ENCODE assay signal across 21 cellular contexts in genomic region chr5:179300834-179301233, GRCh38. TPM values are rescaled to one million over a fixed set of nuclear protein-coding genes. Genes with fewer than 3 reads are reported as not detected.
DNase-seq lines count a peak whose midpoint lies in the region; ATAC-seq and TF ChIP-seq lines count a peak whose summit lies in the region.
"Had no signal": no experiment of that assay in that cellular context is flagged by ENCODE, and none has a peak within 500 bp of the region (broad histone marks: within the 10 kb centered on the region; RNA-seq: fewer than 3 reads in every experiment).

No MANE protein-coding gene starts in this region.

- intact Hi-C loops in natural killer cell (cut with micrococcal nuclease) (no loop called here), left ventricle myocardium superior (cut with micrococcal nuclease) (no loop called here), posterior vena cava (cut with DNase I) (no loop called here), breast epithelium (cut with DNase I; ENCODE audit: low total_unique reads) (no loop called here)

- ATAC-seq in natural killer cell treated with Interleukin-12 subunit alpha and Interleukin-12 subunit beta and Interleukin-15 and Interleukin-18, amount 100 ng/mL, for 72 hours = no peak
- ATAC-seq in natural killer cell (no peak), left ventricle myocardium superior (peak; percentile 92)

- CTCF ChIA-PET in RWPE1 (lab: Yijun Ruan, JAX) = no interaction called here

- no peaks in the 10 kb centered on the region for H3K36me3 ChIP-seq in breast epithelium

- peaks cover 4% of the 10 kb centered on the region for H3K9me3 Mint-ChIP-seq in natural killer cell treated with Interleukin-12 subunit alpha and Interleukin-12 subunit beta and Interleukin-15 and Interleukin-18, amount 100 ng/mL, for 72 hours
- H3K9me3 Mint-ChIP-seq in natural killer cell = peaks cover 2 to 6% of the 10 kb centered on the region in 2 donors

- peaks cover 9 to 18% of the 10 kb centered on the region in 2 donors for H3K9me3 ChIP-seq in breast epithelium

- no peaks in the 10 kb centered on the region for H3K4me1 Mint-ChIP-seq in natural killer cell treated with Interleukin-12 subunit alpha and Interleukin-12 subunit beta and Interleukin-15 and Interleukin-18, amount 100 ng/mL, for 72 hours (ENCODE audit: low read depth in 2 of 2)
- no peaks in the 10 kb centered on the region for H3K4me1 Mint-ChIP-seq in natural killer cell
- H3K4me1 Mint-ChIP-seq: activated naive CD8-positive, alpha-beta T cell treated with anti-CD3 and anti-CD28 coated beads, Interleukin-2, amount 10 ng/mL, durations not matched to agents 7 days and 5 days had no signal

- POLR2A ChIA-PET in RWPE1 (lab: Yijun Ruan, JAX; ENCODE audit: low non-redundant PET) = no interaction called here

- TF ChIP-seq CTCF in natural killer cell (IDR thresholded peaks at IDR 0.05) (no peak), breast epithelium (IDR thresholded peaks at IDR 0.05) (no peak), RWPE1 (conservative IDR thresholded peaks at IDR 0.05; ENCODE audit: low read depth) (no peak)

- peaks cover 0 to 4% of the 10 kb centered on the region in 2 donors for H3K27me3 Mint-ChIP-seq in natural killer cell treated with Interleukin-12 subunit alpha and Interleukin-12 subunit beta and Interleukin-15 and Interleukin-18, amount 100 ng/mL, for 72 hours
- peaks cover 0 to 4% of the 10 kb centered on the region in 2 donors for H3K27me3 Mint-ChIP-seq in natural killer cell (ENCODE audit: low read depth in 2 of 2)
- H3K27me3 Mint-ChIP-seq: activated naive CD8-positive, alpha-beta T cell treated with anti-CD3 and anti-CD28 coated beads, Interleukin-2, amount 10 ng/mL, durations not matched to agents 7 days and 5 days had no signal

- H3K4me3 ChIP-seq in breast epithelium = no peak overlapping the region

- H3K27me3 ChIP-seq in breast epithelium = no peaks in the 10 kb centered on the region

- no peak overlapping the region for H3K4me3 Mint-ChIP-seq in natural killer cell treated with Interleukin-12 subunit alpha and Interleukin-12 subunit beta and Interleukin-15 and Interleukin-18, amount 100 ng/mL, for 72 hours
- no peak overlapping the region for H3K4me3 Mint-ChIP-seq in natural killer cell
- H3K4me3 Mint-ChIP-seq: activated naive CD8-positive, alpha-beta T cell treated with anti-CD3 and anti-CD28 coated beads, Interleukin-2, amount 10 ng/mL, durations not matched to agents 7 days and 5 days; activated T-helper 1 cell treated with anti-CD3 and anti-CD28 coated beads, Interleukin-12 subunit alpha, Interleukin-12 subunit beta, Interleukin-2, Interleukin-4 antibody, amounts not matched to agents 30 ng/mL and 10 ng/mL and 1 ng/mL, durations not matched to agents 14 hours and 24 hours and 36 hours had no signal

- H3K36me3 Mint-ChIP-seq in natural killer cell treated with Interleukin-12 subunit alpha and Interleukin-12 subunit beta and Interleukin-15 and Interleukin-18, amount 100 ng/mL, for 72 hours = peaks cover 12% of the 10 kb centered on the region
- no peaks in the 10 kb centered on the region for H3K36me3 Mint-ChIP-seq in natural killer cell
- H3K36me3 Mint-ChIP-seq: activated naive CD8-positive, alpha-beta T cell treated with anti-CD3 and anti-CD28 coated beads, Interleukin-2, amount 10 ng/mL, durations not matched to agents 7 days and 5 days had no signal

- DNase-seq in natural killer cell treated with Interleukin-12 subunit alpha and Interleukin-12 subunit beta and Interleukin-15 and Interleukin-18, amount 100 ng/mL, for 72 hours (ENCODE audit: low spot score) = peak; percentile 18
- no peak for DNase-seq in natural killer cell
- peak; percentile 69 for DNase-seq in left ventricle myocardium superior
- DNase-seq in posterior vena cava (ENCODE audit: low spot score) = peak; percentile 87
- DNase-seq in iPS-NIHi7 (ENCODE audit: extremely low spot score) = no peak
- no peak for DNase-seq in breast epithelium (ENCODE audit: low spot score in 2 of 2)
- DNase-seq in DMS53 treated with DMSO at 0.1 percent for 48 hours (lab: John Stamatoyannopoulos, UW; ENCODE audit: unreplicated experiment) = no peak
- DNase-seq in RWPE1 (ENCODE audit: low spot score) = no peak
- DNase-seq: activated CD4-positive, CD25-positive, alpha-beta regulatory T cell treated with anti-CD3 and anti-CD28 coated beads, Interleukin-2, amount 50 U/mL, for 72 hours; activated naive CD8-positive, alpha-beta T cell treated with anti-CD3 and anti-CD28 coated beads, Interleukin-2, amount 10 ng/mL, durations not matched to agents 7 days and 5 days; C1 segment of cervical spinal cord; DMS153; erythroblast; hypothalamus; kidney glomerular epithelial cell; NCI-H1105 treated with DMSO at 0.1 percent for 48 hours; NCI-H526; nucleus accumbens had no signal

- H3K27ac Mint-ChIP-seq in natural killer cell treated with Interleukin-12 subunit alpha and Interleukin-12 subunit beta and Interleukin-15 and Interleukin-18, amount 100 ng/mL, for 72 hours = no peak overlapping the region
- H3K27ac Mint-ChIP-seq in natural killer cell = no peak overlapping the region
- H3K27ac Mint-ChIP-seq: activated naive CD8-positive, alpha-beta T cell treated with anti-CD3 and anti-CD28 coated beads, Interleukin-2, amount 10 ng/mL, durations not matched to agents 7 days and 5 days; activated T-helper 1 cell treated with anti-CD3 and anti-CD28 coated beads, Interleukin-12 subunit alpha, Interleukin-12 subunit beta, Interleukin-2, Interleukin-4 antibody, amounts not matched to agents 30 ng/mL and 10 ng/mL and 1 ng/mL, durations not matched to agents 14 hours and 24 hours and 36 hours had no signal

- H3K4me1 ChIP-seq in breast epithelium = no peaks in the 10 kb centered on the region

- no peak for TF ChIP-seq POLR2A in breast epithelium (IDR thresholded peaks at IDR 0.05)

- H3K27ac ChIP-seq in breast epithelium (peak overlapping the region in 1 of 2 donors; percentile 69), RWPE1 (no peak overlapping the region)

RNA-seq across cellular contexts. Expression of gene ADAMTS2, which starts 44.4 kb away (rescaled TPM):
- total RNA-seq in natural killer cell treated with Interleukin-12 subunit alpha and Interleukin-12 subunit beta and Interleukin-15 and Interleukin-18, amount 100 ng/mL, for 72 hours = not detected
- total RNA-seq in natural killer cell (under 1 TPM in 1 of 3 donors, not detected in 2; 0.28 TPM), left ventricle myocardium superior (4.3 TPM), posterior vena cava (10 to 100 TPM; 27.1 to 62.0 TPM), breast epithelium (10 to 100 TPM; 11.3 to 51.8 (median 19.7) TPM)
- total RNA-seq: activated CD8-positive, alpha-beta memory T cell treated with anti-CD3 and anti-CD28 coated beads for 36 hours; activated naive CD8-positive, alpha-beta T cell treated with anti-CD3 and anti-CD28 coated beads, Interleukin-2, amount 10 ng/mL, durations not matched to agents 7 days and 5 days; activated T-helper 1 cell treated with anti-CD3 and anti-CD28 coated beads, Interleukin-12 subunit alpha, Interleukin-12 subunit beta, Interleukin-2, Interleukin-4 antibody, amounts not matched to agents 30 ng/mL and 10 ng/mL and 1 ng/mL, durations not matched to agents 14 hours and 24 hours and 36 hours; SK-MEL-5 had no signal

Comparison
In these comparisons a context has a peak if more than half of its experiments do, and no peak if none do; other contexts are left out.
1. DNase-seq: peak in natural killer cell treated with Interleukin-12 subunit alpha and Interleukin-12 subunit beta and Interleukin-15 and Interleukin-18, amount 100 ng/mL, for 72 hours (single experiment), left ventricle myocardium superior (single experiment) and posterior vena cava (single experiment); none in natural killer cell (single experiment), iPS-NIHi7 (single experiment), breast epithelium (0 of 2), DMS53 treated with DMSO at 0.1 percent for 48 hours (single experiment) and RWPE1 (single experiment).